Comparison of ENCODE assay signal across 21 cellular contexts in genomic region chr3:87101873-87102272, GRCh38.
DNase-seq lines count a peak whose midpoint lies in the region; ATAC-seq, FAIRE-seq and TF ChIP-seq lines count a peak whose summit lies in the region.
"Had no signal": no experiment of that assay in that cellular context is flagged by ENCODE, and none has a peak within 500 bp of the region (broad histone marks: within the 10 kb centered on the region; RNA-seq: fewer than 3 reads in every experiment).

No MANE protein-coding gene starts in this region.

- H3K4me1 ChIP-seq in HUES48 (ENCODE audit: control insufficient read depth, insufficient read depth, low read length) (peaks cover 9% of the 10 kb centered on the region), H1 (replicated peaks in 1 of 4; ENCODE audit: control insufficient read depth in 3 of 4, insufficient read depth in 4 of 4, low read length in 3 of 4) (peaks cover 0 to 5% (median 0%) of the 10 kb centered on the region in 4 experiments; a peak in 1 of 7 replicates), neural progenitor cell (no peaks in the 10 kb centered on the region)
- H3K4me1 ChIP-seq: BLaER1 treated with 17β-estradiol and CSF1 and Interleukin-3, amounts not matched to agents 10 nM and 100 nM had no signal

- H3K27me3 ChIP-seq in HUES48 (ENCODE audit: control insufficient read depth, insufficient read depth, low read length), result no peaks in the 10 kb centered on the region
- H3K27me3 ChIP-seq in H1 (replicated peaks in 1 of 4; ENCODE audit: control insufficient read depth in 3 of 4, extremely low read depth in 1 of 4, insufficient read depth in 3 of 4, low read length in 3 of 4), result no peaks in the 10 kb centered on the region
- no peaks in the 10 kb centered on the region for H3K27me3 ChIP-seq in neural progenitor cell
- H3K27me3 ChIP-seq: BLaER1 treated with 17β-estradiol and CSF1 and Interleukin-3, amounts not matched to agents 10 nM and 100 nM had no signal

- DNase-seq in H1 (ENCODE audit: low read depth in 1 of 2, low spot score in 2 of 2) (no peak), neural progenitor cell (ENCODE audit: low spot score) (no peak), AG20443 (ENCODE audit: low spot score) (no peak), epidermal melanocyte (ENCODE audit: insufficient read length, low spot score) (no peak)
- DNase-seq: 8988T; CD8-positive, alpha-beta T cell; COR-L47; DMS 273 treated with DMSO at 0.1 percent for 48 hours; DMS53; DND-41; EL; GM23248; H7; HFFc6 had no signal

- H3K23me2 ChIP-seq in H1 (ENCODE audit: low read depth, low read length), result no peaks in the 10 kb centered on the region

- no peaks in the 10 kb centered on the region for H3K36me3 Mint-ChIP-seq in neural progenitor cell
- H3K36me3 Mint-ChIP-seq: CD8-positive, alpha-beta T cell had no signal

- H3K4me3 Mint-ChIP-seq in neural progenitor cell, result no peak overlapping the region
- H3K4me3 Mint-ChIP-seq: B cell; CD8-positive, alpha-beta T cell; HFFc6 had no signal

- no peak overlapping the region for H2BK5ac ChIP-seq in H1 (ENCODE audit: low read depth, low read length)

- no peaks in the 10 kb centered on the region for H3F3A ChIP-seq in neural progenitor cell (ENCODE audit: low read depth)

- H3K4ac ChIP-seq in H1 (replicated peaks; ENCODE audit: insufficient read length, low read depth, low read length), result no peak overlapping the region

- H3K4me1 Mint-ChIP-seq in neural progenitor cell, result no peaks in the 10 kb centered on the region
- H3K4me1 Mint-ChIP-seq: B cell had no signal

- H2BK20ac ChIP-seq in H1 (ENCODE audit: low read length), result no peak overlapping the region

- no peak for ATAC-seq in HG03097 (IDR thresholded peaks at IDR 0.05; ENCODE audit: low FRiP score, unreplicated experiment)
- ATAC-seq in HG03045 (IDR thresholded peaks at IDR 0.05; ENCODE audit: unreplicated experiment), result no peak
- ATAC-seq: CD8-positive, alpha-beta T cell; GM12878; HCT116 had no signal

- 68% methylated on average over 4 of the region's 4 CpGs; no CpG with 5 or more reads in 1 of the 2 experiments for WGBS in H1 (ENCODE audit: extremely low coverage in 1 of 2, insufficient coverage in 1 of 2, insufficient read length in 1 of 2, insufficient replicate concordance in 2 of 2, low coverage in 1 of 2, low lambda C conversion rate in 2 of 2, missing lambda C conversion rate in 1 of 2), 2 experiments

- H3K27ac ChIP-seq in HUES48 (ENCODE audit: low read depth, low read length), result peak overlapping the region; percentile 46
- H3K27ac ChIP-seq in H1 (ENCODE audit: low read depth, low read length), result no peak overlapping the region
- H3K27ac ChIP-seq in neural progenitor cell, result no peak overlapping the region
- H3K27ac ChIP-seq: BLaER1 treated with 17β-estradiol and CSF1 and Interleukin-3, amounts not matched to agents 10 nM and 100 nM; GM23248 had no signal

- TF ChIP-seq EP300 in H1 (IDR thresholded peaks at IDR 0.05; ENCODE audit: borderline replicate concordance in 1 of 2, low read depth in 2 of 2, low read length in 2 of 2), result no peak

- H3K4me2 ChIP-seq in H1 (ENCODE audit: insufficient read depth in 1 of 2, low read depth in 2 of 2, low read length in 2 of 2) (no peak overlapping the region), neural progenitor cell (no peak overlapping the region)
- H3K4me2 ChIP-seq: BLaER1 treated with 17β-estradiol and CSF1 and Interleukin-3, amounts not matched to agents 10 nM and 100 nM had no signal

- CTCF ChIA-PET in H1 (lab: Charles Lee; ENCODE audit: partially characterized antibody), result no interaction called here

- no peak overlapping the region for H2BK15ac ChIP-seq in H1 (ENCODE audit: low read length)

- no peaks in the 10 kb centered on the region for H3K79me2 ChIP-seq in H1 (ENCODE audit: control insufficient read depth in 1 of 2, insufficient read depth in 2 of 2, low read length in 2 of 2)
- H3K79me2 ChIP-seq in neural progenitor cell (ENCODE audit: low read depth), result no peaks in the 10 kb centered on the region

- H4K5ac ChIP-seq in H1 (ENCODE audit: insufficient read length, low read depth, low read length), result no peak overlapping the region

- H3K56ac ChIP-seq in H1 (replicated peaks; ENCODE audit: insufficient read length, low read depth, low read length), result no peak overlapping the region

- H3K9me3 Mint-ChIP-seq in neural progenitor cell, result peaks cover 8% of the 10 kb centered on the region
- H3K9me3 Mint-ChIP-seq: HFFc6 had no signal

- H3K4me3 ChIP-seq in HUES48 (ENCODE audit: low read depth, low read length) (no peak overlapping the region), H1 (ENCODE audit: extremely low read depth in 1 of 4, insufficient read depth in 2 of 4, low read depth in 3 of 4, low read length in 4 of 4) (no peak overlapping the region), neural progenitor cell (no peak overlapping the region)
- H3K4me3 ChIP-seq: BLaER1 treated with 17β-estradiol and CSF1 and Interleukin-3, amounts not matched to agents 10 nM and 100 nM; GM12878; GM23248 had no signal

- H3K9ac ChIP-seq in HUES48 (ENCODE audit: low read depth, low read length) (no peak overlapping the region), H1 (replicated peaks in 1 of 4; ENCODE audit: extremely low read depth in 1 of 4, low read depth in 3 of 4, low read length in 3 of 4) (no peak overlapping the region), neural progenitor cell (no peak overlapping the region)
- H3K9ac ChIP-seq: BLaER1 treated with 17β-estradiol and CSF1 and Interleukin-3, amounts not matched to agents 10 nM and 100 nM; GM23248 had no signal

- H3K27me3 Mint-ChIP-seq in neural progenitor cell (ENCODE audit: insufficient read depth, low read depth), result peaks cover 3% of the 10 kb centered on the region
- H3K27me3 Mint-ChIP-seq: B cell had no signal

- no peak overlapping the region for H2BK120ac ChIP-seq in H1 (replicated peaks; ENCODE audit: low read depth, low read length)

- POLR2A ChIA-PET in H1 (lab: Charles Lee; ENCODE audit: partially characterized antibody), result no interaction called here

- H2AK5ac ChIP-seq in H1 (ENCODE audit: low read depth, low read length), result no peak overlapping the region

- H3K9me3 ChIP-seq in HUES48 (ENCODE audit: control insufficient read depth, insufficient read depth, low read length), result peaks cover 17% of the 10 kb centered on the region
- H3K9me3 ChIP-seq in H1 (ENCODE audit: insufficient read depth in 2 of 2, low read depth in 1 of 2, low read length in 1 of 2), result peaks cover 10 to 15% of the 10 kb centered on the region in 2 experiments
- peaks cover 3% of the 10 kb centered on the region for H3K9me3 ChIP-seq in neural progenitor cell (ENCODE audit: low read depth)

- H3K27ac Mint-ChIP-seq in neural progenitor cell, result no peak overlapping the region
- H3K27ac Mint-ChIP-seq: B cell; CD8-positive, alpha-beta T cell; HFFc6 had no signal

- no peak for TF ChIP-seq CTCF in H1 (IDR thresholded peaks at IDR 0.05; ENCODE audit: control extremely low read depth in 1 of 3, insufficient read depth in 1 of 3, low read depth in 1 of 3, low read length in 3 of 3)
- no peak for TF ChIP-seq CTCF in neural progenitor cell (IDR thresholded peaks at IDR 0.05)

- TF ChIP-seq POLR2A in H1 (IDR thresholded peaks at IDR 0.05; ENCODE audit: control extremely low read depth in 1 of 2, low read depth in 2 of 2, low read length in 2 of 2), result no peak

- no peak overlapping the region for H3K18ac ChIP-seq in H1 (ENCODE audit: extremely low read depth, low read length)

- no peaks in the 10 kb centered on the region for H3K79me1 ChIP-seq in H1 (ENCODE audit: low read depth, low read length)

- peak; percentile 66 for FAIRE-seq in H1 (lab: Jason Lieb, UNC)
- FAIRE-seq: GM12878 had no signal

- H4K91ac ChIP-seq in H1 (replicated peaks; ENCODE audit: insufficient read length, low read length), result no peak overlapping the region

- H2BK12ac ChIP-seq in H1 (ENCODE audit: low read depth, low read length), result no peak overlapping the region

- no peak overlapping the region for H3K14ac ChIP-seq in H1 (ENCODE audit: insufficient read length)

- H2AFZ ChIP-seq in H1 (ENCODE audit: low read length) (0 out of 2 replicates have a peak overlapping the region, but pooled peaks have one; percentile 41), neural progenitor cell (replicated peaks) (peak overlapping the region; percentile 37)
- H2AFZ ChIP-seq: GM23248 had no signal

- H4K20me1 ChIP-seq in H1 (replicated peaks in 1 of 2; ENCODE audit: control insufficient read depth in 1 of 2, insufficient read depth in 2 of 2, low read length in 2 of 2), result no peaks in the 10 kb centered on the region
- no peaks in the 10 kb centered on the region for H4K20me1 ChIP-seq in neural progenitor cell (ENCODE audit: low read depth)
- H4K20me1 ChIP-seq: BLaER1 treated with 17β-estradiol and CSF1 and Interleukin-3, amounts not matched to agents 10 nM and 100 nM had no signal

- no peak overlapping the region for H3K23ac ChIP-seq in H1 (ENCODE audit: insufficient read length)

- H4K8ac ChIP-seq in H1 (ENCODE audit: extremely low read depth, insufficient read depth, low read length), result no peak overlapping the region

- H3K36me3 ChIP-seq in HUES48 (ENCODE audit: control insufficient read depth, insufficient read depth, low read length), result no peaks in the 10 kb centered on the region
- peaks cover 0 to 2% (median 0%) of the 10 kb centered on the region in 4 experiments; a peak in 1 of 8 replicates for H3K36me3 ChIP-seq in H1 (ENCODE audit: control insufficient read depth in 2 of 4, insufficient read depth in 4 of 4, low read length in 3 of 4)
- H3K36me3 ChIP-seq in neural progenitor cell, result no peaks in the 10 kb centered on the region
- H3K36me3 ChIP-seq: BLaER1 treated with 17β-estradiol and CSF1 and Interleukin-3, amounts not matched to agents 10 nM and 100 nM had no signal

- TF ChIP-seq RAD21 in H1 (IDR thresholded peaks at IDR 0.05 in 1 of 2, conservative IDR thresholded peaks at IDR 0.05 in 1 of 2; ENCODE audit: low read depth in 2 of 2, low read length in 2 of 2), result no peak

TF ChIP-seq in H1, 55 proteins besides CTCF, POLR2A, EP300 and RAD21:
- no peak for TF ChIP-seq EZH2 (IDR thresholded peaks at IDR 0.05; ENCODE audit: low read depth, low read length, severe bottlenecking)
